19 cellular contexts compared by ENCODE assay signal in genomic region chr3:148203263-148204010, GRCh38.
A peak's percentile ranks its signal among the peaks of the same experiment; 100 is the strongest.
DNase-seq lines count a peak whose midpoint lies in the region; ATAC-seq, FAIRE-seq and TF ChIP-seq lines count a peak whose summit lies in the region.
"Had no signal": no experiment of that assay in that cellular context is flagged by ENCODE, and none has a peak within 500 bp of the region (broad histone marks: within the 10 kb centered on the region; RNA-seq: fewer than 3 reads in every experiment).

No MANE protein-coding gene starts in this region.

- H2AK5ac ChIP-seq in H1 (ENCODE audit: low read depth, low read length) = no peak overlapping the region
- no peak overlapping the region for H2AK5ac ChIP-seq in mesendoderm (ENCODE audit: low read length)

- H3K9ac ChIP-seq in H1 (replicated peaks in 1 of 4; ENCODE audit: extremely low read depth in 1 of 4, low read depth in 3 of 4, low read length in 3 of 4) = no peak overlapping the region
- no peak overlapping the region for H3K9ac ChIP-seq in mesendoderm (ENCODE audit: low read length)
- H3K9ac ChIP-seq: KMS-11 had no signal

- CTCF ChIA-PET in H1 (lab: Charles Lee; ENCODE audit: partially characterized antibody) = interaction anchor here (0.6 to 3.2 kb wide), 17 partner anchors 8 to 684 kb away, joined by 3 to 22 read pairs (median 4); no protein-coding TSS in a partner anchor

- H3K4me2 ChIP-seq in H1 (ENCODE audit: insufficient read depth in 1 of 2, low read depth in 2 of 2, low read length in 2 of 2) (no peak overlapping the region), mesendoderm (ENCODE audit: low read length) (no peak overlapping the region)
- H3K4me2 ChIP-seq: KMS-11, PC-9 had no signal

- H2BK20ac ChIP-seq in H1 (ENCODE audit: low read length) = no peak overlapping the region

- no peaks in the 10 kb centered on the region for H3K27me3 Mint-ChIP-seq in T-helper 2 cell treated with Interferon-gamma antibody and Interleukin-4, amounts not matched to agents 5 μg/mL and 100 μg/mL, for 36 hours (ENCODE audit: low read depth)
- H3K27me3 Mint-ChIP-seq: activated CD4-positive, alpha-beta memory T cell treated with anti-CD3 and anti-CD28 coated beads for 36 hours had no signal

- H3K27ac ChIP-seq in H1 (ENCODE audit: low read depth, low read length) (no peak overlapping the region), mesendoderm (ENCODE audit: low read depth, low read length) (no peak overlapping the region), psoas muscle (no peak overlapping the region)
- H3K27ac ChIP-seq: coronary artery, HL-60, KMS-11, PC-9, prostate gland had no signal

- H3K18ac ChIP-seq in H1 (ENCODE audit: extremely low read depth, low read length) (no peak overlapping the region), mesendoderm (ENCODE audit: low read length) (no peak overlapping the region)

- TF ChIP-seq CTCF in H1 (IDR thresholded peaks at IDR 0.05; ENCODE audit: control extremely low read depth in 1 of 3, insufficient read depth in 1 of 3, low read depth in 1 of 3, low read length in 3 of 3) (no peak), psoas muscle (IDR thresholded peaks at IDR 0.05) (no peak)

- ATAC-seq in psoas muscle = no peak
- ATAC-seq: activated T-cell treated with anti-CD3 and anti-CD28 coated beads, Interleukin-2, amount 50 U/mL, for 72 hours; left cardiac atrium had no signal

- H3K4me3 Mint-ChIP-seq in T-helper 2 cell treated with Interferon-gamma antibody and Interleukin-4, amounts not matched to agents 5 μg/mL and 100 μg/mL, for 36 hours = no peak overlapping the region
- H3K4me3 Mint-ChIP-seq: activated CD4-positive, alpha-beta memory T cell treated with anti-CD3 and anti-CD28 coated beads for 36 hours; activated T-cell treated with anti-CD3 and anti-CD28 coated beads, Interleukin-2, amount 50 U/mL, for 72 hours had no signal

- H3K23me2 ChIP-seq in H1 (ENCODE audit: low read depth, low read length) = no peaks in the 10 kb centered on the region; the same call in 1 of the 2 replicates

- no peak overlapping the region for H2BK12ac ChIP-seq in H1 (ENCODE audit: low read depth, low read length)

- no peak overlapping the region for H2BK5ac ChIP-seq in H1 (ENCODE audit: low read depth, low read length)
- no peak overlapping the region for H2BK5ac ChIP-seq in mesendoderm (ENCODE audit: low read length)

- POLR2A ChIA-PET in H1 (lab: Charles Lee; ENCODE audit: partially characterized antibody) = no interaction called here

- no peaks in the 10 kb centered on the region for H3K79me1 ChIP-seq in H1 (ENCODE audit: low read depth, low read length)
- no peaks in the 10 kb centered on the region for H3K79me1 ChIP-seq in mesendoderm (ENCODE audit: low read length)

- H3K9me3 ChIP-seq in H1 (ENCODE audit: insufficient read depth in 2 of 2, low read depth in 1 of 2, low read length in 1 of 2) (no peaks in the 10 kb centered on the region), psoas muscle (no peaks in the 10 kb centered on the region)
- H3K9me3 ChIP-seq: prostate gland had no signal

- H3K23ac ChIP-seq in H1 (ENCODE audit: insufficient read length) (no peak overlapping the region), mesendoderm (ENCODE audit: low read length) (no peak overlapping the region)

- no peak overlapping the region for H3K4me3 ChIP-seq in H1 (ENCODE audit: extremely low read depth in 1 of 4, insufficient read depth in 2 of 4, low read depth in 3 of 4, low read length in 4 of 4)
- no peak overlapping the region for H3K4me3 ChIP-seq in mesendoderm (ENCODE audit: low read length)
- no peak overlapping the region for H3K4me3 ChIP-seq in psoas muscle
- H3K4me3 ChIP-seq: coronary artery, PC-9, prostate gland had no signal

- H3K36me3 ChIP-seq in H1 (ENCODE audit: control insufficient read depth in 2 of 4, insufficient read depth in 4 of 4, low read length in 3 of 4) (no peaks in the 10 kb centered on the region), mesendoderm (ENCODE audit: control insufficient read depth, insufficient read depth, low read length) (no peaks in the 10 kb centered on the region), psoas muscle (ENCODE audit: insufficient read depth in 1 of 2, low read depth in 1 of 2) (no peaks in the 10 kb centered on the region)
- H3K36me3 ChIP-seq: prostate gland had no signal

- H4K8ac ChIP-seq in H1 (ENCODE audit: extremely low read depth, insufficient read depth, low read length) (no peak overlapping the region), mesendoderm (ENCODE audit: low read depth, low read length) (no peak overlapping the region)

- H3K4me1 Mint-ChIP-seq in T-helper 2 cell treated with Interferon-gamma antibody and Interleukin-4, amounts not matched to agents 5 μg/mL and 100 μg/mL, for 36 hours (ENCODE audit: low read depth) = no peaks in the 10 kb centered on the region

- 81% methylated on average over 7 of the region's 7 CpGs; no CpG with 5 or more reads in 1 of the 2 experiments for WGBS in H1 (ENCODE audit: extremely low coverage in 1 of 2, insufficient coverage in 1 of 2, insufficient read length in 1 of 2, insufficient replicate concordance in 2 of 2, low coverage in 1 of 2, low lambda C conversion rate in 2 of 2, missing lambda C conversion rate in 1 of 2), 2 experiments
- WGBS in mesendoderm (ENCODE audit: extremely low coverage, insufficient coverage, low lambda C conversion rate) = no CpG with 5 or more reads among the region's 7 CpGs
- 71 to 78% (median 72%) methylated on average over 7 of the region's 7 CpGs for WGBS in psoas muscle, 3 donors

- H2BK15ac ChIP-seq in H1 (ENCODE audit: low read length) (no peak overlapping the region), mesendoderm (replicated peaks; ENCODE audit: low read depth) (no peak overlapping the region)

- H3K4me1 ChIP-seq in H1 (replicated peaks in 1 of 4; ENCODE audit: control insufficient read depth in 3 of 4, insufficient read depth in 4 of 4, low read length in 3 of 4) (peaks cover 0 to 3% (median 0%) of the 10 kb centered on the region in 4 experiments; a peak in 3 of 7 replicates), mesendoderm (ENCODE audit: control insufficient read depth, low read depth, low read length) (no peaks in the 10 kb centered on the region), psoas muscle (no peaks in the 10 kb centered on the region)
- H3K4me1 ChIP-seq: prostate gland had no signal

- no peak overlapping the region for H3K27ac Mint-ChIP-seq in T-helper 2 cell treated with Interferon-gamma antibody and Interleukin-4, amounts not matched to agents 5 μg/mL and 100 μg/mL, for 36 hours
- H3K27ac Mint-ChIP-seq: activated CD4-positive, alpha-beta memory T cell treated with anti-CD3 and anti-CD28 coated beads for 36 hours; activated T-cell treated with anti-CD3 and anti-CD28 coated beads, Interleukin-2, amount 50 U/mL, for 72 hours had no signal

- intact Hi-C loops in psoas muscle (cut with DNase I) = no loop called here

- H3K79me2 ChIP-seq in H1 (ENCODE audit: control insufficient read depth in 1 of 2, insufficient read depth in 2 of 2, low read length in 2 of 2) (no peaks in the 10 kb centered on the region), mesendoderm (ENCODE audit: control insufficient read depth, insufficient read depth, low read length) (no peaks in the 10 kb centered on the region)

- no peak for TF ChIP-seq POLR2A in H1 (IDR thresholded peaks at IDR 0.05; ENCODE audit: control extremely low read depth in 1 of 2, low read depth in 2 of 2, low read length in 2 of 2)

- H2AFZ ChIP-seq in H1 (ENCODE audit: low read length) = peak overlapping the region; percentile 93
- H2AFZ ChIP-seq: PC-9 had no signal

- no peak for TF ChIP-seq EP300 in H1 (IDR thresholded peaks at IDR 0.05; ENCODE audit: borderline replicate concordance in 1 of 2, low read depth in 2 of 2, low read length in 2 of 2)

- H3K14ac ChIP-seq in H1 (ENCODE audit: insufficient read length) = no peak overlapping the region

- H4K91ac ChIP-seq in H1 (replicated peaks; ENCODE audit: insufficient read length, low read length) = no peak overlapping the region

- H2BK120ac ChIP-seq in H1 (replicated peaks; ENCODE audit: low read depth, low read length) (no peak overlapping the region), mesendoderm (ENCODE audit: low read depth, low read length) (no peak overlapping the region)

- H3K9me3 Mint-ChIP-seq in T-helper 2 cell treated with Interferon-gamma antibody and Interleukin-4, amounts not matched to agents 5 μg/mL and 100 μg/mL, for 36 hours = peaks cover 11% of the 10 kb centered on the region

- no peak overlapping the region for H3K56ac ChIP-seq in H1 (replicated peaks; ENCODE audit: insufficient read length, low read depth, low read length)
- H3K56ac ChIP-seq in mesendoderm (ENCODE audit: low read length) = no peak overlapping the region

- H3K27me3 ChIP-seq in H1 (replicated peaks in 1 of 4; ENCODE audit: control insufficient read depth in 3 of 4, extremely low read depth in 1 of 4, insufficient read depth in 3 of 4, low read length in 3 of 4) = no peaks in the 10 kb centered on the region
- no peaks in the 10 kb centered on the region for H3K27me3 ChIP-seq in mesendoderm (ENCODE audit: insufficient read depth, low read length, poor library complexity)
- peaks cover 0 to 4% (median 0%) of the 10 kb centered on the region in 3 donors for H3K27me3 ChIP-seq in psoas muscle (ENCODE audit: insufficient read depth in 3 of 3, low read length in 2 of 3)

- no peaks in the 10 kb centered on the region for H4K20me1 ChIP-seq in H1 (replicated peaks in 1 of 2; ENCODE audit: control insufficient read depth in 1 of 2, insufficient read depth in 2 of 2, low read length in 2 of 2)

- no peak for FAIRE-seq in H1 (lab: Jason Lieb, UNC)

- DNase-seq in AG08395 (ENCODE audit: low spot score) = peak; percentile 38
- peak; percentile 29 for DNase-seq in LHCN-M2 (ENCODE audit: low read depth)
- no peak for DNase-seq in H1 (ENCODE audit: low read depth in 1 of 2, low spot score in 2 of 2)
- peak; percentile 82 for DNase-seq in mesendoderm
- no peak for DNase-seq in NCI-H2196 (lab: John Stamatoyannopoulos, UW; ENCODE audit: unreplicated experiment)
- DNase-seq in DMS79 (lab: John Stamatoyannopoulos, UW) = no peak
- DNase-seq in psoas muscle = no peak
- DNase-seq in T-helper 2 cell treated with Interferon-gamma antibody and Interleukin-4, amounts not matched to agents 5 μg/mL and 100 μg/mL, for 36 hours (ENCODE audit: low spot score) = no peak
- DNase-seq: activated CD4-positive, alpha-beta memory T cell treated with anti-CD3 and anti-CD28 coated beads for 36 hours; activated T-cell treated with anti-CD3 and anti-CD28 coated beads, Interleukin-2, amount 50 U/mL, for 72 hours; Calu3; erythroblast; left cardiac atrium; NCI-H524; PC-9 had no signal

- TF ChIP-seq RAD21 in H1 (IDR thresholded peaks at IDR 0.05 in 1 of 2, conservative IDR thresholded peaks at IDR 0.05 in 1 of 2; ENCODE audit: low read depth in 2 of 2, low read length in 2 of 2) = no peak

- H3K36me3 Mint-ChIP-seq in T-helper 2 cell treated with Interferon-gamma antibody and Interleukin-4, amounts not matched to agents 5 μg/mL and 100 μg/mL, for 36 hours (ENCODE audit: low read depth) = no peaks in the 10 kb centered on the region
- H3K36me3 Mint-ChIP-seq: activated CD4-positive, alpha-beta memory T cell treated with anti-CD3 and anti-CD28 coated beads for 36 hours had no signal

- no peak overlapping the region for H3K4ac ChIP-seq in H1 (replicated peaks; ENCODE audit: insufficient read length, low read depth, low read length)
- H3K4ac ChIP-seq in mesendoderm (ENCODE audit: low read depth, low read length) = no peak overlapping the region

- no peak overlapping the region for H4K5ac ChIP-seq in H1 (ENCODE audit: insufficient read length, low read depth, low read length)
- no peak overlapping the region for H4K5ac ChIP-seq in mesendoderm (ENCODE audit: low read length)

Comparison
In these comparisons a context has a peak if more than half of its experiments do, and no peak if none do; other contexts are left out.
1. DNase-seq: peak in AG08395 (single experiment), LHCN-M2 (single experiment) and mesendoderm (single experiment); none in H1 (0 of 2), NCI-H2196 (single experiment), DMS79 (single experiment), psoas muscle (0 of 2) and T-helper 2 cell treated with Interferon-gamma antibody and Interleukin-4, amounts not matched to agents 5 μg/mL and 100 μg/mL, for 36 hours (single experiment).